In genomic region chr16:3654249-3654991, GRCh38 we compare ENCODE assay signal across 1 cellular context.
TF ChIP-seq lines count a peak whose summit lies in the region.

DNASE1 (plus strand) TSS chr16:3654691; CDS start chr16:3655374, 683 bp downstream.

TF ChIP-seq in HepG2, 621 proteins besides CTCF, POLR2A, EP300 and RAD21 (continued from another document and continues in another):
- TF ChIP-seq ARNT2 (CRISPR knock-in tag; IDR thresholded peaks at IDR 0.05; ENCODE audit: low read depth), result no peak
- TF ChIP-seq ZBTB33 (CRISPR knock-in tag; IDR thresholded peaks at IDR 0.05), result peak; percentile 85
- peak; percentile 75 for TF ChIP-seq ZFX (CRISPR knock-in tag; IDR thresholded peaks at IDR 0.05; ENCODE audit: low read depth)
- no peak for TF ChIP-seq RNF2 (conservative IDR thresholded peaks at IDR 0.05; ENCODE audit: low read depth)
- TF ChIP-seq MXD1 (CRISPR knock-in tag; IDR thresholded peaks at IDR 0.05), result no peak
- no peak for TF ChIP-seq TEAD2 (CRISPR knock-in tag; IDR thresholded peaks at IDR 0.05)
- no peak for TF ChIP-seq TERF1 (CRISPR knock-in tag; IDR thresholded peaks at IDR 0.05)
- TF ChIP-seq ZSCAN5A (CRISPR knock-in tag; IDR thresholded peaks at IDR 0.05; ENCODE audit: borderline replicate concordance), result no peak
- no peak for TF ChIP-seq ZNF431 (CRISPR knock-in tag; IDR thresholded peaks at IDR 0.05; ENCODE audit: borderline replicate concordance, low read depth)
- TF ChIP-seq MIER3 (CRISPR knock-in tag; IDR thresholded peaks at IDR 0.05; ENCODE audit: borderline replicate concordance), result peak; percentile 38; the same call in 1 of the 2 replicates
- no peak for TF ChIP-seq NFKBIZ (CRISPR knock-in tag; IDR thresholded peaks at IDR 0.05)
- no peak for TF ChIP-seq PHF5A (CRISPR knock-in tag; IDR thresholded peaks at IDR 0.05; ENCODE audit: low read depth, unreplicated experiment)
- TF ChIP-seq SSRP1 (CRISPR knock-in tag; IDR thresholded peaks at IDR 0.05), result no peak
- TF ChIP-seq SMC3 (IDR thresholded peaks at IDR 0.05; ENCODE audit: low read length), result peak; percentile 56; the same call in 1 of the 2 replicates
- no peak for TF ChIP-seq ZNF383 (CRISPR knock-in tag; IDR thresholded peaks at IDR 0.05; ENCODE audit: borderline replicate concordance)
- TF ChIP-seq HNF4A (CRISPR knock-in tag; IDR thresholded peaks at IDR 0.05), result peak; percentile 47; the same call in 1 of the 2 replicates
- TF ChIP-seq ZSCAN20 (CRISPR knock-in tag; IDR thresholded peaks at IDR 0.05; ENCODE audit: borderline replicate concordance), result no peak
- no peak for TF ChIP-seq ZBTB37 (CRISPR knock-in tag; IDR thresholded peaks at IDR 0.05)
- no peak for TF ChIP-seq TFDP1 (CRISPR knock-in tag; IDR thresholded peaks at IDR 0.05; ENCODE audit: borderline replicate concordance)
- TF ChIP-seq NR2F2 (IDR thresholded peaks at IDR 0.05; ENCODE audit: borderline replicate concordance, low read depth), result peak; percentile 70; the same call in 1 of the 2 replicates
- no peak for TF ChIP-seq ZNF646 (CRISPR knock-in tag; IDR thresholded peaks at IDR 0.05)
- no peak for TF ChIP-seq STAT6 (CRISPR knock-in tag; IDR thresholded peaks at IDR 0.05; ENCODE audit: borderline replicate concordance)
- no peak for TF ChIP-seq ZNF782 (CRISPR knock-in tag; IDR thresholded peaks at IDR 0.05; ENCODE audit: borderline replicate concordance)
- no peak for TF ChIP-seq ZNF761 (CRISPR knock-in tag; conservative IDR thresholded peaks at IDR 0.05)
- TF ChIP-seq SOX6 (IDR thresholded peaks at IDR 0.05), result no peak
- TF ChIP-seq SOX6 (CRISPR knock-in tag; IDR thresholded peaks at IDR 0.05), result peak; percentile 96
- no peak for TF ChIP-seq THAP11 (CRISPR knock-in tag; IDR thresholded peaks at IDR 0.05)
- TF ChIP-seq HNF1A (IDR thresholded peaks at IDR 0.05; ENCODE audit: low read depth), result no peak
- peak; percentile 45; the same call in 1 of the 2 replicates for TF ChIP-seq HNF1A (CRISPR knock-in tag; IDR thresholded peaks at IDR 0.05; ENCODE audit: borderline replicate concordance)
- peak; percentile 94 for TF ChIP-seq ZNF512B (CRISPR knock-in tag; IDR thresholded peaks at IDR 0.05; ENCODE audit: borderline replicate concordance)
- TF ChIP-seq FLYWCH1 (CRISPR knock-in tag; IDR thresholded peaks at IDR 0.05), result no peak
